Comparison of ENCODE assay signal across 14 cellular contexts in the genomic region with DNA sequence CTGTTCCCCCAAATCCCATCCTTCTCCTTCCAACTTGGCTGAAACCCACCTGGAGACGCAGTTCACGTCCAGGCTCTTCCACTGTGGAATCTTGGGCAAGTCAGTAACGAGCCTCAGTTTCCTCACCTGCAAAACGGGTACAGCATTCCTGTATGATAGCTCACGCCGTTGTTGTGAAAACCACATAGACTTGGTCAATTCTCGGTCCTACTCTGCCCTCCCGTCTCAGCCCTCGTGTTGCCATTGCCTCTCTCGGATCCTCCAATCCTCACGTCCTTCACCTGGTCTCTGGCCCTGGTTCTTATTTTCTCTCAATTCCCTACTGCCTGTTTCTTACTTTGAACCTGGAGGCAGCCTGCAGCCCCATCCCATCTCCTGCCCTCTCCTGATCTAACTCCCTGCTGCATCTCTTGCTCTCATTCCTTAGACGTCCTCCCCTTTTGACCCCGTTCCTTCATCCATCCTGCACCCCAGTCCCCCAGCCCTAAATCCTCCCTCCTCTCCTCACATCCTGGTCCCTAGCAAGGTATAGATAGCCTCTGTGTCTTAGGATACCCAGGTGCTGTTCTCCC. TPM values are rescaled to one million over a fixed set of nuclear protein-coding genes. Genes with fewer than 3 reads are reported as not detected.
DNase-seq lines count a peak whose midpoint lies in the region; ATAC-seq, FAIRE-seq and TF ChIP-seq lines count a peak whose summit lies in the region.
"Had no signal": no experiment of that assay in that cellular context is flagged by ENCODE, and none has a peak within 500 bp of the region (broad histone marks: within the 10 kb centered on the region; RNA-seq: fewer than 3 reads in every experiment).

No MANE protein-coding gene starts in this region.

- no peak for TF ChIP-seq EP300 in esophagus muscularis mucosa (IDR thresholded peaks at IDR 0.05)

- no peaks in the 10 kb centered on the region for H3K9me3 Mint-ChIP-seq in nephron

- H3K4me3 Mint-ChIP-seq in nephron = peak overlapping the region; percentile 8 to 40 (median 11)

- intact Hi-C loops in HCT116 (cut with micrococcal nuclease) = loop anchor here (2.0 to 10.0 kb wide), 4 partner anchors 110 to 315 kb away; no protein-coding TSS in a partner anchor
- intact Hi-C loops in esophagus muscularis mucosa (cut with DNase I) = loop anchor here (5.0 kb wide), 1 partner anchor 90 kb away; no protein-coding TSS in a partner anchor

- H3K36me3 ChIP-seq in HCT116 (ENCODE audit: control insufficient read depth in 1 of 2, insufficient read depth in 2 of 2, low read length in 2 of 2) (no peaks in the 10 kb centered on the region), bronchial epithelial cell (ENCODE audit: control insufficient read depth, insufficient read depth, low read length) (no peaks in the 10 kb centered on the region), esophagus muscularis mucosa (no peaks in the 10 kb centered on the region)
- H3K36me3 ChIP-seq: adrenal gland, MG63 had no signal

- peaks cover 9% of the 10 kb centered on the region for H3K4me1 Mint-ChIP-seq in nephron

- TF ChIP-seq POLR2A in HCT116 (IDR thresholded peaks at IDR 0.05; ENCODE audit: borderline replicate concordance, extremely low read depth, insufficient read depth, insufficient read length) (no peak), esophagus muscularis mucosa (IDR thresholded peaks at IDR 0.05; ENCODE audit: low read depth) (no peak)

- H3K79me2 ChIP-seq in HCT116 (ENCODE audit: insufficient read depth, low read length) = no peaks in the 10 kb centered on the region

- FAIRE-seq in bronchial epithelial cell (lab: Jason Lieb, UNC) = peak; percentile 92

- TF ChIP-seq RAD21 in HCT116 (IDR thresholded peaks at IDR 0.05; ENCODE audit: low read depth) = no peak

- no peak overlapping the region for H3K27ac ChIP-seq in HCT116 (ENCODE audit: low read depth, low read length)
- no peak overlapping the region for H3K27ac ChIP-seq in esophagus muscularis mucosa (replicated peaks in 1 of 4)
- H3K27ac ChIP-seq: adrenal gland, testis had no signal

- 45% methylated on average over 13 of the region's 13 CpGs for WGBS in esophagus muscularis mucosa

- no peak overlapping the region for H3K9ac ChIP-seq in HCT116 (ENCODE audit: low read length)

- peaks cover 93% of the 10 kb centered on the region for H3K27me3 Mint-ChIP-seq in nephron (ENCODE audit: low read depth)

- POLR2A ChIA-PET in HCT116 (lab: Charles Lee) = no interaction called here

- no peak overlapping the region for H2AFZ ChIP-seq in HCT116 (ENCODE audit: low read depth, low read length, poor library complexity, severe bottlenecking)

- H3K4me2 ChIP-seq in HCT116 (ENCODE audit: low read length) = peak overlapping the region; percentile 82

- H3K4me1 ChIP-seq in HCT116 (ENCODE audit: control insufficient read depth in 1 of 2, insufficient read depth in 2 of 2, low read length in 2 of 2) = peaks cover 6 to 23% of the 10 kb centered on the region in 2 experiments; a peak in 3 of 4 replicates
- peaks cover 12 to 18% (median 17%) of the 10 kb centered on the region in 4 donors for H3K4me1 ChIP-seq in esophagus muscularis mucosa

- RAD21 ChIA-PET in HCT116 (lab: Charles Lee; ENCODE audit: low non-redundant PET in 1 of 2, low total read pairs in 2 of 2, uncharacterized antibody in 2 of 2, unreplicated experiment in 2 of 2) = interaction anchor here in 1 of 2 experiments (0.5 kb wide), 1 partner anchor 91 kb away, joined by 3 read pairs; no protein-coding TSS in a partner anchor

- H3K27me3 ChIP-seq in HCT116 (ENCODE audit: insufficient read depth, low read length) (peaks cover 19% of the 10 kb centered on the region; the same call in 1 of the 2 replicates), bronchial epithelial cell (ENCODE audit: control insufficient read depth, insufficient read depth, low read length) (peaks cover 23% of the 10 kb centered on the region), esophagus muscularis mucosa (peaks cover 9 to 89% (median 43%) of the 10 kb centered on the region in 4 donors)

- no peak for ATAC-seq in HCT116

- CTCF ChIA-PET in HCT116 (lab: Charles Lee) = interaction anchor here (0.6 kb wide), 1 partner anchor 14 kb away, joined by 4 read pairs; no protein-coding TSS in a partner anchor

- TF ChIP-seq CTCF in HCT116 (IDR thresholded peaks at IDR 0.05 in 2 of 3, conservative IDR thresholded peaks at IDR 0.05 in 1 of 3; ENCODE audit: borderline replicate concordance in 1 of 3, insufficient read depth in 1 of 3, low read depth in 2 of 3, low read length in 2 of 3) (no peak), bronchial epithelial cell (IDR thresholded peaks at IDR 0.05; ENCODE audit: insufficient read depth, low read length, severe bottlenecking) (no peak), nephron (IDR thresholded peaks at IDR 0.05; ENCODE audit: unreplicated experiment in 3 of 3) (no peak), esophagus muscularis mucosa (IDR thresholded peaks at IDR 0.05) (no peak)

- H4K20me1 ChIP-seq in HCT116 (ENCODE audit: insufficient read depth) = no peaks in the 10 kb centered on the region

- H3K9me3 ChIP-seq in HCT116 (ENCODE audit: control insufficient read depth in 1 of 2, insufficient read depth in 1 of 2, low read depth in 1 of 2, low read length in 2 of 2) = no peaks in the 10 kb centered on the region
- no peaks in the 10 kb centered on the region for H3K9me3 ChIP-seq in esophagus muscularis mucosa
- H3K9me3 ChIP-seq: adrenal gland, MG63, testis had no signal

- H3K4me3 ChIP-seq in HCT116 (replicated peaks in 1 of 2; ENCODE audit: low read depth in 1 of 2, low read length in 2 of 2) (peak overlapping the region; percentile 58 to 63; a peak in 3 of 4 replicates), bronchial epithelial cell (ENCODE audit: low read depth, low read length) (no peak overlapping the region), esophagus muscularis mucosa (no peak overlapping the region)
- H3K4me3 ChIP-seq: adrenal gland, MG63 had no signal

- no peak overlapping the region for H3K27ac Mint-ChIP-seq in nephron

- H3K9me2 ChIP-seq in HCT116 (ENCODE audit: insufficient read depth) = no peaks in the 10 kb centered on the region

- DNase-seq in Daoy (ENCODE audit: low read depth) (peak; percentile 53), HCT116 (ENCODE audit: low read depth, low spot score) (no peak), bronchial epithelial cell (ENCODE audit: low read depth) (no peak), esophagus muscularis mucosa (ENCODE audit: extremely low spot score) (no peak), DMS53 (lab: John Stamatoyannopoulos, UW) (no peak), A172 (ENCODE audit: low spot score) (no peak)
- DNase-seq in stimulated activated CD4-positive, alpha-beta T cell treated with anti-CD3 and anti-CD28 coated beads, Interleukin-1b, Interleukin-23, amount 100 ng/mL, for 48 hours = no peak
- DNase-seq: adrenal gland, COR-L47, MG63, NCI-H2227 treated with DMSO at 0.1 percent for 48 hours, OCI-M1, testis had no signal

- H3K36me3 Mint-ChIP-seq in nephron (ENCODE audit: low read depth) = no peaks in the 10 kb centered on the region

- BruUV-seq in HCT116 (replicated peaks; lab: Mats Ljungman, UMichigan) = TSS peak; percentile 82

TF ChIP-seq in HCT116, 20 proteins besides CTCF, POLR2A, EP300 and RAD21 (continues in another document):
- TF ChIP-seq, protein P1, sequence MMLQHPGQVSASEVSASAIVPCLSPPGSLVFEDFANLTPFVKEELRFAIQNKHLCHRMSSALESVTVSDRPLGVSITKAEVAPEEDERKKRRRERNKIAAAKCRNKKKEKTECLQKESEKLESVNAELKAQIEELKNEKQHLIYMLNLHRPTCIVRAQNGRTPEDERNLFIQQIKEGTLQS (IDR thresholded peaks at IDR 0.05) = no peak
- no peak for TF ChIP-seq JUND (IDR thresholded peaks at IDR 0.05)
- TF ChIP-seq SP1 (IDR thresholded peaks at IDR 0.05; ENCODE audit: low read depth) = no peak
- no peak for TF ChIP-seq ZNF274 (IDR thresholded peaks at IDR 0.05; ENCODE audit: low read depth, low read length)

RNA-seq across cellular contexts. Expression of a gene that starts 2.0 kb away (rescaled TPM):
- 1.4 and 8.7 TPM in 2 replicates for total RNA-seq in Daoy (2014; rRNA removed; shearing (Covaris generic))
- total RNA-seq in HCT116 (2021; ENCODE audit: unreplicated experiment) (0.64 TPM), bronchial epithelial cell (under 0.01 TPM in 2 replicates), esophagus muscularis mucosa (1 to 10 TPM in 2 of 4 donors, not detected in 2; 1.1 to 2.5 TPM)
- 0.99 and 1.4 TPM in 2 replicates for polyA plus RNA-seq in HCT116 (2012)
- not detected in 2 replicates for total RNA-seq in A172 (2014; rRNA removed; shearing (Covaris generic))

RNA-seq across cellular contexts. Expression of a gene that starts 18.0 kb away (rescaled TPM):
- total RNA-seq in Daoy (2014; rRNA removed; shearing (Covaris generic)) = not detected in 2 replicates
- total RNA-seq in HCT116 (2021; ENCODE audit: unreplicated experiment) (30.8 TPM), bronchial epithelial cell (under 0.01 TPM in 1 of 2 replicates, not detected in the other), esophagus muscularis mucosa (under 1 TPM in 2 of 4 donors, not detected in 2; under 0.01 to 0.23 TPM)
- 42.8 and 46.1 TPM in 2 replicates for polyA plus RNA-seq in HCT116 (2012)
- total RNA-seq in A172 (2014; rRNA removed; shearing (Covaris generic)) = not detected in 2 replicates

RNA-seq across cellular contexts. Expression of a gene that starts 52.5 kb away (rescaled TPM):
- total RNA-seq in Daoy (2014; rRNA removed; shearing (Covaris generic)) = not detected in 2 replicates
- total RNA-seq in HCT116 (2021; ENCODE audit: unreplicated experiment) (not detected), bronchial epithelial cell (not detected in 2 replicates), esophagus muscularis mucosa (under 1 TPM in 1 of 4 donors, not detected in 3; 0.06 TPM)
- 0.01 TPM in 1 of 2 replicates, not detected in the other for polyA plus RNA-seq in HCT116 (2012)
- total RNA-seq in A172 (2014; rRNA removed; shearing (Covaris generic)) = not detected in 2 replicates
- total RNA-seq: adrenal gland had no signal
- polyA plus RNA-seq: adrenal gland had no signal

Comparison
In these comparisons a context has a peak if more than half of its experiments do, and no peak if none do; other contexts are left out.
1. H3K4me3 ChIP-seq: peak in HCT116 (2 of 2); none in bronchial epithelial cell (single experiment) and esophagus muscularis mucosa (0 of 4).
2. RNA of a gene that starts 18.0 kb away (total RNA-seq): 30.8 TPM in HCT116 (single experiment); not detected in Daoy, under 0.01 TPM in bronchial epithelial cell, under 0.01 to 0.23 TPM in esophagus muscularis mucosa and not detected in A172; every median in the first group is over 10 times any median in the second.